In the genomic region with DNA sequence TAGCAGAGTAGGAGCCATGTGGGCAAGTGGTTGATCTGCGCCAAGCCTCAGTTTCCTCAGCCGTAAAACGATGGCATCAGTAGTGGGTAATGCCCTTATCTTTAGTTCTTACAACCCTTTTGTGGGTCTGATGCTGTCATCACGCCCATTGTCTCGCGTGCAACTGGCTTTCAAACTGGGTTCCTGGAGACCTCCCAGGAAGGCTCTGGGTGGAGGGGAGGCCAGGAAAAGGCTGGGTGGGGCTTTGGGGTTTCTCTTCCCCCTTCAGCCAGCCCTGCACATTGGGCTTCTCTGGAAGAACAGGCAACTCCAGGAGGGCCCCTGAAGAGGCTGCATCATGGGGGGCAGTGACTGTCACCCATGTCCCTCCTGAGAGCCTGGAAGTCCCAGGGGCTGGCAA, we compare ENCODE assay signal across 13 cellular contexts. TPM values are rescaled to one million over a fixed set of nuclear protein-coding genes. Genes with fewer than 3 reads are reported as not detected.
A peak's percentile ranks its signal among the peaks of the same experiment; 100 is the strongest.
DNase-seq lines count a peak whose midpoint lies in the region; ATAC-seq and TF ChIP-seq lines count a peak whose summit lies in the region.
"Not testable (repeated sequence)": the region's sequence is repeated elsewhere in the genome, so short reads cannot be mapped to it uniquely, and the experiment has no call there.
"Had no signal": no experiment of that assay in that cellular context is flagged by ENCODE, and none has a peak within 500 bp of the region (broad histone marks: within the 10 kb centered on the region; RNA-seq: fewer than 3 reads in every experiment).

No MANE protein-coding gene starts in this region.

- 0 out of 2 replicates have a peak, but pooled peaks have one; percentile 5 for TF ChIP-seq POLR2A in Raji (IDR thresholded peaks at IDR 0.05; ENCODE audit: insufficient read depth, low read depth, low read length)

- not testable (repeated sequence) for H3K4me3 ChIP-seq in CD8-positive, alpha-beta memory T cell (ENCODE audit: low read length); thymus (ENCODE audit: low read length)

- intact Hi-C loops in activated B cell treated with CpG ODN at 0.5 μM for 24 hours (cut with micrococcal nuclease) = not testable (repeated sequence)
- intact Hi-C loops in activated naive CD4-positive, alpha-beta T cell treated with anti-CD3 and anti-CD28 coated beads for 36 hours (cut with micrococcal nuclease) = loop anchor here (5.0 kb wide), 1 partner anchor 47 kb away; no protein-coding TSS in a partner anchor

- not testable (repeated sequence) for H3K27me3 Mint-ChIP-seq in CD8-positive, alpha-beta memory T cell; activated B cell treated with CpG ODN at 0.5 μM for 24 hours; activated CD8-positive, alpha-beta T cell treated with anti-CD3 and anti-CD28 coated beads, Interleukin-2, amount 10 ng/mL, durations not matched to agents 7 days and 5 days (ENCODE audit: low read depth); activated naive CD4-positive, alpha-beta T cell treated with anti-CD3 and anti-CD28 coated beads for 36 hours (ENCODE audit: low read depth); activated naive CD8-positive, alpha-beta T cell treated with anti-CD3 and anti-CD28 coated beads, Interleukin-2, amount 50 U/mL, for 24 hours; naive thymus-derived CD8-positive, alpha-beta T cell

- peaks cover 50 to 79% (median 50%) of the 10 kb centered on the region in 3 donors for H3K4me1 Mint-ChIP-seq in CD8-positive, alpha-beta memory T cell
- H3K4me1 Mint-ChIP-seq in activated B cell treated with CpG ODN at 0.5 μM for 24 hours = peaks cover 63% of the 10 kb centered on the region
- H3K4me1 Mint-ChIP-seq in activated CD8-positive, alpha-beta T cell treated with anti-CD3 and anti-CD28 coated beads, Interleukin-2, amount 10 ng/mL, durations not matched to agents 7 days and 5 days (ENCODE audit: low read depth) = peaks cover 47% of the 10 kb centered on the region
- peaks cover 41% of the 10 kb centered on the region for H3K4me1 Mint-ChIP-seq in activated naive CD4-positive, alpha-beta T cell treated with anti-CD3 and anti-CD28 coated beads for 36 hours (ENCODE audit: low read depth)
- peaks cover 53% of the 10 kb centered on the region for H3K4me1 Mint-ChIP-seq in activated naive CD8-positive, alpha-beta T cell treated with anti-CD3 and anti-CD28 coated beads, Interleukin-2, amount 50 U/mL, for 24 hours
- peaks cover 21 to 71% (median 60%) of the 10 kb centered on the region in 4 donors for H3K4me1 Mint-ChIP-seq in naive thymus-derived CD8-positive, alpha-beta T cell

- CTCF ChIA-PET in CD8-positive, alpha-beta memory T cell (lab: Charles Lee) = interaction anchor here (1.9 kb wide), 1 partner anchor 92 kb away, joined by 5 read pairs; no protein-coding TSS in a partner anchor
- CTCF ChIA-PET in activated B cell treated with CpG ODN at 0.5 μM for 24 hours (lab: Charles Lee); activated CD8-positive, alpha-beta T cell treated with anti-CD3 and anti-CD28 coated beads, Interleukin-2, amount 10 ng/mL, durations not matched to agents 7 days and 5 days (lab: Charles Lee); activated naive CD4-positive, alpha-beta T cell treated with anti-CD3 and anti-CD28 coated beads for 36 hours (lab: Charles Lee): not testable (repeated sequence)

- POLR2A ChIA-PET in CD8-positive, alpha-beta memory T cell (lab: Charles Lee); activated B cell treated with CpG ODN at 0.5 μM for 24 hours (lab: Charles Lee); activated CD8-positive, alpha-beta T cell treated with anti-CD3 and anti-CD28 coated beads, Interleukin-2, amount 10 ng/mL, durations not matched to agents 7 days and 5 days (lab: Charles Lee): not testable (repeated sequence)
- POLR2A ChIA-PET in naive thymus-derived CD8-positive, alpha-beta T cell (lab: Charles Lee) = interaction anchor here (0.6 kb wide), 1 partner anchor 86 kb away, joined by 5 read pairs; no protein-coding TSS in a partner anchor

- not testable (repeated sequence) for H3K9me3 Mint-ChIP-seq in CD8-positive, alpha-beta memory T cell; activated B cell treated with CpG ODN at 0.5 μM for 24 hours; activated CD8-positive, alpha-beta T cell treated with anti-CD3 and anti-CD28 coated beads, Interleukin-2, amount 10 ng/mL, durations not matched to agents 7 days and 5 days (ENCODE audit: insufficient read depth); activated naive CD4-positive, alpha-beta T cell treated with anti-CD3 and anti-CD28 coated beads for 36 hours; activated naive CD8-positive, alpha-beta T cell treated with anti-CD3 and anti-CD28 coated beads, Interleukin-2, amount 50 U/mL, for 24 hours; naive thymus-derived CD8-positive, alpha-beta T cell

- DNase-seq in CD8-positive, alpha-beta memory T cell; activated B cell treated with CpG ODN at 0.5 μM for 24 hours; activated CD8-positive, alpha-beta T cell treated with anti-CD3 and anti-CD28 coated beads, Interleukin-2, amount 10 ng/mL, durations not matched to agents 7 days and 5 days; activated naive CD4-positive, alpha-beta T cell treated with anti-CD3 and anti-CD28 coated beads for 36 hours; activated naive CD8-positive, alpha-beta T cell treated with anti-CD3 and anti-CD28 coated beads, Interleukin-2, amount 50 U/mL, for 24 hours; naive thymus-derived CD8-positive, alpha-beta T cell: not testable (repeated sequence)

- H3K36me3 Mint-ChIP-seq in CD8-positive, alpha-beta memory T cell = peaks cover 0 to 73% (median 7%) of the 10 kb centered on the region in 3 donors
- H3K36me3 Mint-ChIP-seq in activated B cell treated with CpG ODN at 0.5 μM for 24 hours (ENCODE audit: low read depth) = peaks cover 34% of the 10 kb centered on the region
- peaks cover 67% of the 10 kb centered on the region for H3K36me3 Mint-ChIP-seq in activated CD8-positive, alpha-beta T cell treated with anti-CD3 and anti-CD28 coated beads, Interleukin-2, amount 10 ng/mL, durations not matched to agents 7 days and 5 days (ENCODE audit: low read depth)
- peaks cover 51% of the 10 kb centered on the region for H3K36me3 Mint-ChIP-seq in activated naive CD4-positive, alpha-beta T cell treated with anti-CD3 and anti-CD28 coated beads for 36 hours (ENCODE audit: low read depth)
- peaks cover 26% of the 10 kb centered on the region for H3K36me3 Mint-ChIP-seq in activated naive CD8-positive, alpha-beta T cell treated with anti-CD3 and anti-CD28 coated beads, Interleukin-2, amount 50 U/mL, for 24 hours (ENCODE audit: low read depth)
- peaks cover 5 to 50% (median 5%) of the 10 kb centered on the region in 3 donors for H3K36me3 Mint-ChIP-seq in naive thymus-derived CD8-positive, alpha-beta T cell

- H3K4me3 Mint-ChIP-seq in CD8-positive, alpha-beta memory T cell = peak overlapping the region in 6 of 7 donors; percentile 23 to 96 (median 42)
- H3K4me3 Mint-ChIP-seq in activated B cell treated with CpG ODN at 0.5 μM for 24 hours = not testable (repeated sequence)
- peak overlapping the region; percentile 8 for H3K4me3 Mint-ChIP-seq in activated CD8-positive, alpha-beta T cell treated with anti-CD3 and anti-CD28 coated beads, Interleukin-2, amount 10 ng/mL, durations not matched to agents 7 days and 5 days
- peak overlapping the region; percentile 9 for H3K4me3 Mint-ChIP-seq in activated naive CD4-positive, alpha-beta T cell treated with anti-CD3 and anti-CD28 coated beads for 36 hours
- peak overlapping the region; percentile 88 for H3K4me3 Mint-ChIP-seq in activated naive CD8-positive, alpha-beta T cell treated with anti-CD3 and anti-CD28 coated beads, Interleukin-2, amount 50 U/mL, for 24 hours
- peak overlapping the region in 5 of 10 donors; percentile 59 to 99 (median 94) for H3K4me3 Mint-ChIP-seq in naive thymus-derived CD8-positive, alpha-beta T cell

- H3K4me1 ChIP-seq in CD8-positive, alpha-beta memory T cell (ENCODE audit: insufficient read depth, low read length) = peaks cover 34% of the 10 kb centered on the region
- H3K4me1 ChIP-seq in thymus (ENCODE audit: control insufficient read depth, insufficient read depth, low read length) = not testable (repeated sequence)

- ATAC-seq in activated B cell treated with CpG ODN at 0.5 μM for 24 hours (ENCODE audit: low read depth); activated CD8-positive, alpha-beta T cell treated with anti-CD3 and anti-CD28 coated beads, Interleukin-2, amount 10 ng/mL, durations not matched to agents 7 days and 5 days; activated naive CD8-positive, alpha-beta T cell treated with anti-CD3 and anti-CD28 coated beads, Interleukin-2, amount 50 U/mL, for 24 hours; naive thymus-derived CD8-positive, alpha-beta T cell: not testable (repeated sequence)

- H3K36me3 ChIP-seq in CD8-positive, alpha-beta memory T cell (ENCODE audit: insufficient read depth, low read length) = not testable (repeated sequence)
- peaks cover 33% of the 10 kb centered on the region for H3K36me3 ChIP-seq in thymus (ENCODE audit: control insufficient read depth, insufficient read depth)

- WGBS in thymus = 83% methylated on average over 6 of the region's 6 CpGs

- H3K9me3 ChIP-seq in CD8-positive, alpha-beta memory T cell (ENCODE audit: low read length); thymus (ENCODE audit: control insufficient read depth): not testable (repeated sequence)

- peak overlapping the region in 7 of 8 donors; percentile 47 to 100 (median 97) for H3K27ac Mint-ChIP-seq in CD8-positive, alpha-beta memory T cell
- peak overlapping the region; percentile 71 for H3K27ac Mint-ChIP-seq in activated B cell treated with CpG ODN at 0.5 μM for 24 hours
- peak overlapping the region; percentile 98 for H3K27ac Mint-ChIP-seq in activated CD8-positive, alpha-beta T cell treated with anti-CD3 and anti-CD28 coated beads, Interleukin-2, amount 10 ng/mL, durations not matched to agents 7 days and 5 days
- peak overlapping the region; percentile 98 for H3K27ac Mint-ChIP-seq in activated naive CD4-positive, alpha-beta T cell treated with anti-CD3 and anti-CD28 coated beads for 36 hours
- H3K27ac Mint-ChIP-seq in activated naive CD8-positive, alpha-beta T cell treated with anti-CD3 and anti-CD28 coated beads, Interleukin-2, amount 50 U/mL, for 24 hours = peak overlapping the region; percentile 97
- H3K27ac Mint-ChIP-seq in naive thymus-derived CD8-positive, alpha-beta T cell = peak overlapping the region; percentile 96 to 100 (median 98)

- TF ChIP-seq CTCF in activated B cell treated with CpG ODN at 0.5 μM for 24 hours (IDR thresholded peaks at IDR 0.05) = not testable (repeated sequence)

- not testable (repeated sequence) for H3K27ac ChIP-seq in CD8-positive, alpha-beta memory T cell (ENCODE audit: low read depth, low read length)
- H3K27ac ChIP-seq in thymus (ENCODE audit: low read depth) = peak overlapping the region; percentile 32

- not testable (repeated sequence) for H3K27me3 ChIP-seq in CD8-positive, alpha-beta memory T cell (ENCODE audit: insufficient read depth, low read length, poor library complexity, severe bottlenecking); thymus (ENCODE audit: control insufficient read depth, insufficient read depth)

RNA-seq across cellular contexts. Expression of gene PVRIG, which starts 5.1 kb away (rescaled TPM):
- total RNA-seq in CD8-positive, alpha-beta memory T cell = 10 to 100 TPM; 23.9 to 24.5 TPM
- 131 TPM for polyA plus RNA-seq in CD8-positive, alpha-beta memory T cell
- total RNA-seq in activated B cell treated with CpG ODN at 0.5 μM for 24 hours = 17.1 and 20.0 TPM in 2 replicates
- 10 to 100 TPM; 61.6 to 64.8 TPM for total RNA-seq in activated CD8-positive, alpha-beta T cell treated with anti-CD3 and anti-CD28 coated beads, Interleukin-2, amount 10 ng/mL, durations not matched to agents 7 days and 5 days
- total RNA-seq in activated naive CD4-positive, alpha-beta T cell treated with anti-CD3 and anti-CD28 coated beads for 36 hours = 10 to 100 TPM; 22.7 to 22.8 TPM
- 10 to 100 TPM; 81.5 to 83.8 TPM for total RNA-seq in naive thymus-derived CD8-positive, alpha-beta T cell
- polyA plus RNA-seq in naive thymus-derived CD8-positive, alpha-beta T cell = 10 to 100 TPM; 79.1 to 85.4 (median 84.7) TPM
- polyA plus RNA-seq in thymus = 30.7 TPM
- total RNA-seq: A673, GM23248, LHCN-M2, Right ventricle myocardium inferior had no signal
- polyA plus RNA-seq: BJ, GM23248 had no signal

RNA-seq across cellular contexts. Expression of gene STAG3, which starts 47.2 kb away (rescaled TPM):
- 1 to 10 TPM; 5.0 to 5.1 TPM for total RNA-seq in CD8-positive, alpha-beta memory T cell
- polyA plus RNA-seq in CD8-positive, alpha-beta memory T cell = 1.5 TPM
- total RNA-seq in activated B cell treated with CpG ODN at 0.5 μM for 24 hours = 41.3 and 42.4 TPM in 2 replicates
- total RNA-seq in activated CD8-positive, alpha-beta T cell treated with anti-CD3 and anti-CD28 coated beads, Interleukin-2, amount 10 ng/mL, durations not matched to agents 7 days and 5 days = 10 to 100 TPM; 16.5 to 20.6 TPM
- 10 to 100 TPM; 38.4 to 41.0 TPM for total RNA-seq in activated naive CD4-positive, alpha-beta T cell treated with anti-CD3 and anti-CD28 coated beads for 36 hours
- 10 to 100 TPM; 12.0 to 12.1 TPM for total RNA-seq in naive thymus-derived CD8-positive, alpha-beta T cell
- 1 to 10 TPM; 6.0 to 8.6 (median 6.9) TPM for polyA plus RNA-seq in naive thymus-derived CD8-positive, alpha-beta T cell
- polyA plus RNA-seq in thymus = 36.0 TPM

RNA-seq across cellular contexts. Expression of gene GPC2, which starts 47.7 kb away (rescaled TPM):
- total RNA-seq in CD8-positive, alpha-beta memory T cell = 1 to 10 TPM; 1.6 to 2.1 TPM
- not detected for polyA plus RNA-seq in CD8-positive, alpha-beta memory T cell
- total RNA-seq in activated B cell treated with CpG ODN at 0.5 μM for 24 hours = 5.0 and 5.1 TPM in 2 replicates
- 1 to 10 TPM; 8.1 to 8.2 TPM for total RNA-seq in activated CD8-positive, alpha-beta T cell treated with anti-CD3 and anti-CD28 coated beads, Interleukin-2, amount 10 ng/mL, durations not matched to agents 7 days and 5 days
- total RNA-seq in activated naive CD4-positive, alpha-beta T cell treated with anti-CD3 and anti-CD28 coated beads for 36 hours = 1 to 10 TPM; 7.6 to 9.5 TPM
- total RNA-seq in naive thymus-derived CD8-positive, alpha-beta T cell = 10 to 100 TPM; 39.0 to 40.1 TPM
- 1 to 10 TPM in 1 of 3 donors, under 1 TPM in 2; 0.09 to 1.1 (median 0.42) TPM for polyA plus RNA-seq in naive thymus-derived CD8-positive, alpha-beta T cell
- polyA plus RNA-seq in thymus = 8.5 TPM

RNA-seq across cellular contexts. Expression of gene GAL3ST4, which starts 56.5 kb away (rescaled TPM):
- total RNA-seq in CD8-positive, alpha-beta memory T cell = 1 to 10 TPM; 1.0 to 1.6 TPM
- 0.52 TPM for polyA plus RNA-seq in CD8-positive, alpha-beta memory T cell
- total RNA-seq in activated B cell treated with CpG ODN at 0.5 μM for 24 hours = 0.10 and 1.2 TPM in 2 replicates
- 1 to 10 TPM; 2.8 to 3.5 TPM for total RNA-seq in activated CD8-positive, alpha-beta T cell treated with anti-CD3 and anti-CD28 coated beads, Interleukin-2, amount 10 ng/mL, durations not matched to agents 7 days and 5 days
- 1 to 10 TPM; 6.2 to 6.5 TPM for total RNA-seq in activated naive CD4-positive, alpha-beta T cell treated with anti-CD3 and anti-CD28 coated beads for 36 hours
- total RNA-seq in naive thymus-derived CD8-positive, alpha-beta T cell = 10 to 100 TPM; 37.0 to 39.1 TPM
- 1 to 10 TPM; 4.0 to 6.5 (median 5.4) TPM for polyA plus RNA-seq in naive thymus-derived CD8-positive, alpha-beta T cell
- polyA plus RNA-seq in thymus = 12.8 TPM
